1 cellular context compared by ENCODE assay signal in the genomic region with DNA sequence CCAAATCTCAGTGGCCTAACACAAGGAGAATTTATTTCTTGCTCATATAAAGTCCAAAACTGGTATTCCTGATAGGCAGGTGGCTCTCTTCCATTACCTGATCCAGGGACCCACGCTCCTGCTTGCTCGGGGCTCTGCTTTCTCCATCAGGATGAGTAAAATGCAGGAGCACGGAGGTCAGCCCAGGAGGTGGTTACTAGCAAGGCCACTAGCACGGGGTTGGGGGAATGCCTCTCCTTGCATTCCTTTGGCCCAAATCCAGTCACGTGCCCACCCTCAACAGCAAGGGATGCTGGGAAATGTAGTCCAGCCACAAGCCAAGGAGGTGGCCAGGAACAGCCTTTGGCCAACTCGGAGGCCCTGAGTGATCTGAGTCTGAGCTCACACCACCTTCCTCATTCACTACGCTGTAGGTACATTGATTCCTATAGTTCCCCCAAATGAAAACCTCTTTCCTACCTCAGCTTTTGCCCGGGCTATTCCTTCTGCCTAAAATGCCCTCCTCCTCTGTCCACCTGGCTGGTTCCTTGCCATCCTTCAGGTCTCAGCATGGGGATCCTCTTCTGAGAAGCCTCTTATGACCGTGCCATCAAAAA.
TF ChIP-seq lines count a peak whose summit lies in the region.

No MANE protein-coding gene starts in this region.

TF ChIP-seq in HepG2, 621 proteins besides CTCF, POLR2A, EP300 and RAD21 (continued from another document and continues in another):
- TF ChIP-seq GPBP1L1 (CRISPR knock-in tag; IDR thresholded peaks at IDR 0.05), result no peak
- TF ChIP-seq CHCHD3 (CRISPR knock-in tag; IDR thresholded peaks at IDR 0.05), result no peak
- TF ChIP-seq ESRRA (CRISPR knock-in tag; IDR thresholded peaks at IDR 0.05; ENCODE audit: low read depth), result no peak
- no peak for TF ChIP-seq FOXP1 (IDR thresholded peaks at IDR 0.05)
- TF ChIP-seq FOXP1 (CRISPR knock-in tag; IDR thresholded peaks at IDR 0.05), result no peak
- TF ChIP-seq CHD2 (IDR thresholded peaks at IDR 0.05; ENCODE audit: low read depth, low read length), result no peak
- no peak for TF ChIP-seq ZNF724P (CRISPR knock-in tag; IDR thresholded peaks at IDR 0.05; ENCODE audit: borderline replicate concordance)
- no peak; a peak in 1 of 4 replicates for TF ChIP-seq KLF16 (CRISPR knock-in tag; IDR thresholded peaks at IDR 0.05)
- TF ChIP-seq REPIN1 (CRISPR knock-in tag; IDR thresholded peaks at IDR 0.05; ENCODE audit: borderline replicate concordance, low read depth), result peak; percentile 29; the same call in 1 of the 2 replicates
- peak; percentile 90 for TF ChIP-seq LCORL (IDR thresholded peaks at IDR 0.05)
- peak; percentile 94 for TF ChIP-seq LCORL (CRISPR knock-in tag; IDR thresholded peaks at IDR 0.05)
- peak; percentile 62; the same call in 1 of the 2 replicates for TF ChIP-seq MEF2D (CRISPR knock-in tag; IDR thresholded peaks at IDR 0.05)
- TF ChIP-seq GABPB1 (CRISPR knock-in tag; IDR thresholded peaks at IDR 0.05), result peak; percentile 75
- no peak for TF ChIP-seq DNMT3B (CRISPR knock-in tag; conservative IDR thresholded peaks at IDR 0.05)
- TF ChIP-seq NR1H2 (CRISPR knock-in tag; IDR thresholded peaks at IDR 0.05; ENCODE audit: borderline replicate concordance, low read depth), result no peak
- no peak for TF ChIP-seq ZNF225 (CRISPR knock-in tag; IDR thresholded peaks at IDR 0.05)
- TF ChIP-seq, protein P1, sequence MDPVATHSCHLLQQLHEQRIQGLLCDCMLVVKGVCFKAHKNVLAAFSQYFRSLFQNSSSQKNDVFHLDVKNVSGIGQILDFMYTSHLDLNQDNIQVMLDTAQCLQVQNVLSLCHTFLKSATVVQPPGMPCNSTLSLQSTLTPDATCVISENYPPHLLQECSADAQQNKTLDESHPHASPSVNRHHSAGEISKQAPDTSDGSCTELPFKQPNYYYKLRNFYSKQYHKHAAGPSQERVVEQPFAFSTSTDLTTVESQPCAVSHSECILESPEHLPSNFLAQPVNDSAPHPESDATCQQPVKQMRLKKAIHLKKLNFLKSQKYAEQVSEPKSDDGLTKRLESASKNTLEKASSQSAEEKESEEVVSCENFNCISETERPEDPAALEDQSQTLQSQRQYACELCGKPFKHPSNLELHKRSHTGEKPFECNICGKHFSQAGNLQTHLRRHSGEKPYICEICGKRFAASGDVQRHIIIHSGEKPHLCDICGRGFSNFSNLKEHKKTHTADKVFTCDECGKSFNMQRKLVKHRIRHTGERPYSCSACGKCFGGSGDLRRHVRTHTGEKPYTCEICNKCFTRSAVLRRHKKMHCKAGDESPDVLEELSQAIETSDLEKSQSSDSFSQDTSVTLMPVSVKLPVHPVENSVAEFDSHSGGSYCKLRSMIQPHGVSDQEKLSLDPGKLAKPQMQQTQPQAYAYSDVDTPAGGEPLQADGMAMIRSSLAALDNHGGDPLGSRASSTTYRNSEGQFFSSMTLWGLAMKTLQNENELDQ (CRISPR knock-in tag; IDR thresholded peaks at IDR 0.05; ENCODE audit: borderline replicate concordance), result no peak
- no peak for TF ChIP-seq MTF2 (CRISPR knock-in tag; IDR thresholded peaks at IDR 0.05; ENCODE audit: borderline replicate concordance)
- TF ChIP-seq ZBTB21 (CRISPR knock-in tag; IDR thresholded peaks at IDR 0.05), result no peak
- TF ChIP-seq, protein P2, sequence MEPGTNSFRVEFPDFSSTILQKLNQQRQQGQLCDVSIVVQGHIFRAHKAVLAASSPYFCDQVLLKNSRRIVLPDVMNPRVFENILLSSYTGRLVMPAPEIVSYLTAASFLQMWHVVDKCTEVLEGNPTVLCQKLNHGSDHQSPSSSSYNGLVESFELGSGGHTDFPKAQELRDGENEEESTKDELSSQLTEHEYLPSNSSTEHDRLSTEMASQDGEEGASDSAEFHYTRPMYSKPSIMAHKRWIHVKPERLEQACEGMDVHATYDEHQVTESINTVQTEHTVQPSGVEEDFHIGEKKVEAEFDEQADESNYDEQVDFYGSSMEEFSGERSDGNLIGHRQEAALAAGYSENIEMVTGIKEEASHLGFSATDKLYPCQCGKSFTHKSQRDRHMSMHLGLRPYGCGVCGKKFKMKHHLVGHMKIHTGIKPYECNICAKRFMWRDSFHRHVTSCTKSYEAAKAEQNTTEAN (CRISPR knock-in tag; conservative IDR thresholded peaks at IDR 0.05), result no peak
- TF ChIP-seq MIXL1 (CRISPR knock-in tag; IDR thresholded peaks at IDR 0.05), result peak; percentile 28; the same call in 1 of the 2 replicates
- no peak for TF ChIP-seq HDAC6 (IDR thresholded peaks at IDR 0.05; ENCODE audit: low read depth, low read length)
- no peak for TF ChIP-seq ZSCAN21 (CRISPR knock-in tag; IDR thresholded peaks at IDR 0.05; ENCODE audit: borderline replicate concordance)
- TF ChIP-seq, protein P3, sequence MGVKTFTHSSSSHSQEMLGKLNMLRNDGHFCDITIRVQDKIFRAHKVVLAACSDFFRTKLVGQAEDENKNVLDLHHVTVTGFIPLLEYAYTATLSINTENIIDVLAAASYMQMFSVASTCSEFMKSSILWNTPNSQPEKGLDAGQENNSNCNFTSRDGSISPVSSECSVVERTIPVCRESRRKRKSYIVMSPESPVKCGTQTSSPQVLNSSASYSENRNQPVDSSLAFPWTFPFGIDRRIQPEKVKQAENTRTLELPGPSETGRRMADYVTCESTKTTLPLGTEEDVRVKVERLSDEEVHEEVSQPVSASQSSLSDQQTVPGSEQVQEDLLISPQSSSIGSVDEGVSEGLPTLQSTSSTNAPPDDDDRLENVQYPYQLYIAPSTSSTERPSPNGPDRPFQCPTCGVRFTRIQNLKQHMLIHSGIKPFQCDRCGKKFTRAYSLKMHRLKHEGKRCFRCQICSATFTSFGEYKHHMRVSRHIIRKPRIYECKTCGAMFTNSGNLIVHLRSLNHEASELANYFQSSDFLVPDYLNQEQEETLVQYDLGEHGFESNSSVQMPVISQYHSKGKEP (CRISPR knock-in tag; IDR thresholded peaks at IDR 0.05), result no peak
- TF ChIP-seq, protein P4, sequence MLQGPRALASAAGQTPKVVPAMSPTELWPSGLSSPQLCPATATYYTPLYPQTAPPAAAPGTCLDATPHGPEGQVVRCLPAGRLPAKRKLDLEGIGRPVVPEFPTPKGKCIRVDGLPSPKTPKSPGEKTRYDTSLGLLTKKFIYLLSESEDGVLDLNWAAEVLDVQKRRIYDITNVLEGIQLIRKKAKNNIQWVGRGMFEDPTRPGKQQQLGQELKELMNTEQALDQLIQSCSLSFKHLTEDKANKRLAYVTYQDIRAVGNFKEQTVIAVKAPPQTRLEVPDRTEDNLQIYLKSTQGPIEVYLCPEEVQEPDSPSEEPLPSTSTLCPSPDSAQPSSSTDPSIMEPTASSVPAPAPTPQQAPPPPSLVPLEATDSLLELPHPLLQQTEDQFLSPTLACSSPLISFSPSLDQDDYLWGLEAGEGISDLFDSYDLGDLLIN (CRISPR knock-in tag; IDR thresholded peaks at IDR 0.05; ENCODE audit: borderline replicate concordance), result no peak
- TF ChIP-seq ZFP62 (CRISPR knock-in tag; IDR thresholded peaks at IDR 0.05), result no peak
- no peak for TF ChIP-seq XBP1 (CRISPR knock-in tag; IDR thresholded peaks at IDR 0.05)
- TF ChIP-seq ZNF343 (CRISPR knock-in tag; IDR thresholded peaks at IDR 0.05), result no peak
- TF ChIP-seq, protein P5, sequence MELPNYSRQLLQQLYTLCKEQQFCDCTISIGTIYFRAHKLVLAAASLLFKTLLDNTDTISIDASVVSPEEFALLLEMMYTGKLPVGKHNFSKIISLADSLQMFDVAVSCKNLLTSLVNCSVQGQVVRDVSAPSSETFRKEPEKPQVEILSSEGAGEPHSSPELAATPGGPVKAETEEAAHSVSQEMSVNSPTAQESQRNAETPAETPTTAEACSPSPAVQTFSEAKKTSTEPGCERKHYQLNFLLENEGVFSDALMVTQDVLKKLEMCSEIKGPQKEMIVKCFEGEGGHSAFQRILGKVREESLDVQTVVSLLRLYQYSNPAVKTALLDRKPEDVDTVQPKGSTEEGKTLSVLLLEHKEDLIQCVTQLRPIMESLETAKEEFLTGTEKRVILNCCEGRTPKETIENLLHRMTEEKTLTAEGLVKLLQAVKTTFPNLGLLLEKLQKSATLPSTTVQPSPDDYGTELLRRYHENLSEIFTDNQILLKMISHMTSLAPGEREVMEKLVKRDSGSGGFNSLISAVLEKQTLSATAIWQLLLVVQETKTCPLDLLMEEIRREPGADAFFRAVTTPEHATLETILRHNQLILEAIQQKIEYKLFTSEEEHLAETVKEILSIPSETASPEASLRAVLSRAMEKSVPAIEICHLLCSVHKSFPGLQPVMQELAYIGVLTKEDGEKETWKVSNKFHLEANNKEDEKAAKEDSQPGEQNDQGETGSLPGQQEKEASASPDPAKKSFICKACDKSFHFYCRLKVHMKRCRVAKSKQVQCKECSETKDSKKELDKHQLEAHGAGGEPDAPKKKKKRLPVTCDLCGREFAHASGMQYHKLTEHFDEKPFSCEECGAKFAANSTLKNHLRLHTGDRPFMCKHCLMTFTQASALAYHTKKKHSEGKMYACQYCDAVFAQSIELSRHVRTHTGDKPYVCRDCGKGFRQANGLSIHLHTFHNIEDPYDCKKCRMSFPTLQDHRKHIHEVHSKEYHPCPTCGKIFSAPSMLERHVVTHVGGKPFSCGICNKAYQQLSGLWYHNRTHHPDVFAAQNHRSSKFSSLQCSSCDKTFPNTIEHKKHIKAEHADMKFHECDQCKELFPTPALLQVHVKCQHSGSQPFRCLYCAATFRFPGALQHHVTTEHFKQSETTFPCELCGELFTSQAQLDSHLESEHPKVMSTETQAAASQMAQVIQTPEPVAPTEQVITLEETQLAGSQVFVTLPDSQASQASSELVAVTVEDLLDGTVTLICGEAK (IDR thresholded peaks at IDR 0.05), result no peak
- TF ChIP-seq, protein P5 (CRISPR knock-in tag; IDR thresholded peaks at IDR 0.05), result no peak
- TF ChIP-seq ZNF143 (CRISPR knock-in tag; IDR thresholded peaks at IDR 0.05), result peak; percentile 99
- no peak for TF ChIP-seq AGO1 (IDR thresholded peaks at IDR 0.05; ENCODE audit: low read depth, low read length, poor library complexity, severe bottlenecking)
- no peak for TF ChIP-seq ZNF737 (CRISPR knock-in tag; IDR thresholded peaks at IDR 0.05; ENCODE audit: borderline replicate concordance)
- TF ChIP-seq HNRNPL (IDR thresholded peaks at IDR 0.05; ENCODE audit: low read depth, low read length), result no peak
- no peak for TF ChIP-seq TIGD3 (CRISPR knock-in tag; IDR thresholded peaks at IDR 0.05; ENCODE audit: borderline replicate concordance)
- no peak for TF ChIP-seq ZSCAN31 (CRISPR knock-in tag; IDR thresholded peaks at IDR 0.05; ENCODE audit: low read depth)
- TF ChIP-seq ZBTB4 (CRISPR knock-in tag; IDR thresholded peaks at IDR 0.05; ENCODE audit: borderline replicate concordance), result no peak
